Comparison of ENCODE assay signal across 23 cellular contexts in genomic region chr10:124625831-124626238, GRCh38.
DNase-seq lines count a peak whose midpoint lies in the region; ATAC-seq, FAIRE-seq and TF ChIP-seq lines count a peak whose summit lies in the region.
"Had no signal": no experiment of that assay in that cellular context is flagged by ENCODE, and none has a peak within 500 bp of the region (broad histone marks: within the 10 kb centered on the region; RNA-seq: fewer than 3 reads in every experiment).

No MANE protein-coding gene starts in this region.

- no peaks in the 10 kb centered on the region for H3K9me2 ChIP-seq in OCI-LY7 (ENCODE audit: insufficient read depth, low read length)

- no peak for TF ChIP-seq CTCF in adrenal gland (IDR thresholded peaks at IDR 0.05)
- TF ChIP-seq CTCF in left ventricle myocardium inferior (IDR thresholded peaks at IDR 0.05; ENCODE audit: borderline replicate concordance) = no peak
- no peak for TF ChIP-seq CTCF in OCI-LY7 (conservative IDR thresholded peaks at IDR 0.05; ENCODE audit: low read length)
- no peak for TF ChIP-seq CTCF in glutamatergic neuron (IDR thresholded peaks at IDR 0.05; ENCODE audit: partially characterized antibody, unreplicated experiment)

- peak overlapping the region; percentile 81 for H3K27ac Mint-ChIP-seq in stimulated activated memory B cell treated with anti-CD40 and anti-IgM and Interleukin-4, amounts not matched to agents 10 μg/mL and 1 μg/mL and 100 μg/mL, for 72 hours
- H3K27ac Mint-ChIP-seq in glutamatergic neuron (ENCODE audit: unreplicated experiment) = no peak overlapping the region

- H3K27me3 ChIP-seq in adrenal gland = no peaks in the 10 kb centered on the region
- no peaks in the 10 kb centered on the region for H3K27me3 ChIP-seq in left ventricle myocardium inferior (ENCODE audit: low read depth)
- H3K27me3 ChIP-seq: SJCRH30, upper lobe of left lung had no signal

- no peaks in the 10 kb centered on the region for H3K9me3 ChIP-seq in adrenal gland (replicated peaks in 1 of 3)
- H3K9me3 ChIP-seq in left ventricle myocardium inferior (replicated peaks) = no peaks in the 10 kb centered on the region
- H3K9me3 ChIP-seq in OCI-LY7 (ENCODE audit: low read length) = no peaks in the 10 kb centered on the region
- H3K9me3 ChIP-seq: prostate gland, SJCRH30, upper lobe of left lung had no signal

- H3K4me3 Mint-ChIP-seq in stimulated activated memory B cell treated with anti-CD40 and anti-IgM and Interleukin-4, amounts not matched to agents 10 μg/mL and 1 μg/mL and 100 μg/mL, for 72 hours = no peak overlapping the region
- no peak overlapping the region for H3K4me3 Mint-ChIP-seq in glutamatergic neuron (ENCODE audit: unreplicated experiment)
- H3K4me3 Mint-ChIP-seq: neural crest cell had no signal

- peak; percentile 9 for FAIRE-seq in GM12891 (lab: Jason Lieb, UNC)

- H3K4me1 ChIP-seq in adrenal gland (replicated peaks in 1 of 2) (peaks cover 14 to 50% of the 10 kb centered on the region in 2 donors), left ventricle myocardium inferior (peaks cover 100% of the 10 kb centered on the region), OCI-LY7 (ENCODE audit: insufficient read depth, low read length, poor library complexity, severe bottlenecking) (peaks cover 29% of the 10 kb centered on the region)

- H3K79me2 ChIP-seq in OCI-LY7 (ENCODE audit: insufficient read depth, low read depth, low read length) = no peaks in the 10 kb centered on the region

- peaks cover 92% of the 10 kb centered on the region for H3K4me1 Mint-ChIP-seq in stimulated activated memory B cell treated with anti-CD40 and anti-IgM and Interleukin-4, amounts not matched to agents 10 μg/mL and 1 μg/mL and 100 μg/mL, for 72 hours
- peaks cover 33% of the 10 kb centered on the region for H3K4me1 Mint-ChIP-seq in glutamatergic neuron (ENCODE audit: low read depth, unreplicated experiment)

- TF ChIP-seq POLR2A in GM12891 (IDR thresholded peaks at IDR 0.05; ENCODE audit: low read depth, low read length) = no peak
- TF ChIP-seq POLR2A in adrenal gland (IDR thresholded peaks at IDR 0.05) = no peak

- CTCF ChIA-PET in OCI-LY7 (lab: Charles Lee; ENCODE audit: unreplicated experiment) = no interaction called here

- no peak overlapping the region for H3K4me3 ChIP-seq in adrenal gland
- H3K4me3 ChIP-seq in left ventricle myocardium inferior = no peak overlapping the region
- no peak overlapping the region for H3K4me3 ChIP-seq in OCI-LY7 (ENCODE audit: low read depth, low read length, poor library complexity, severe bottlenecking)
- H3K4me3 ChIP-seq: prostate gland, SJCRH30, upper lobe of left lung had no signal

- BruUV-seq in OCI-LY7 (replicated peaks; lab: Mats Ljungman, UMichigan) = no TSS peak

- H3K27me3 Mint-ChIP-seq in stimulated activated memory B cell treated with anti-CD40 and anti-IgM and Interleukin-4, amounts not matched to agents 10 μg/mL and 1 μg/mL and 100 μg/mL, for 72 hours = no peaks in the 10 kb centered on the region
- peaks cover 7% of the 10 kb centered on the region for H3K27me3 Mint-ChIP-seq in glutamatergic neuron (ENCODE audit: unreplicated experiment)
- H3K27me3 Mint-ChIP-seq: CD8-positive, alpha-beta memory T cell had no signal

- POLR2A ChIA-PET in OCI-LY7 (lab: Charles Lee) = no interaction called here

- H3K9me3 Mint-ChIP-seq in stimulated activated memory B cell treated with anti-CD40 and anti-IgM and Interleukin-4, amounts not matched to agents 10 μg/mL and 1 μg/mL and 100 μg/mL, for 72 hours = no peaks in the 10 kb centered on the region
- H3K9me3 Mint-ChIP-seq in glutamatergic neuron (ENCODE audit: unreplicated experiment) = peaks cover 10% of the 10 kb centered on the region
- H3K9me3 Mint-ChIP-seq: activated naive CD8-positive, alpha-beta T cell treated with anti-CD3 and anti-CD28 coated beads, Interleukin-2, amount 50 U/mL, for 24 hours; CD8-positive, alpha-beta memory T cell; neural crest cell had no signal

- H3K4me2 ChIP-seq in OCI-LY7 (ENCODE audit: low read length) = no peak overlapping the region

- 70 to 83% (median 74%) methylated on average over 20 to 23 of the region's 23 CpGs; no CpG with 5 or more reads in 1 of the 4 donors for WGBS in adrenal gland, 4 donors

- no peaks in the 10 kb centered on the region for H4K20me1 ChIP-seq in OCI-LY7 (ENCODE audit: insufficient read depth, low read length)

- DNase-seq in GM12891 (ENCODE audit: insufficient read length, low spot score) (no peak), adrenal gland (peak in 5 of 7 donors; percentile 59 to 89 (median 67)), left ventricle myocardium inferior (peak; percentile 53), OCI-LY7 (ENCODE audit: low spot score) (no peak), NCI-H1092 (lab: John Stamatoyannopoulos, UW) (no peak), glutamatergic neuron (no peak), GM19240 (ENCODE audit: insufficient read length, low spot score) (no peak)
- DNase-seq: activated CD4-positive, CD25-positive, alpha-beta regulatory T cell; activated CD8-positive, alpha-beta memory T cell treated with anti-CD3 and anti-CD28 coated beads for 24 hours; activated naive CD8-positive, alpha-beta T cell treated with anti-CD3 and anti-CD28 coated beads, Interleukin-2, amount 50 U/mL, for 24 hours; CD8-positive, alpha-beta memory T cell; DMS79 treated with DMSO at 0.1 percent for 48 hours; hippocampal formation; midbrain; MV-4-11; NCI-H2081; NCI-H510A; SJCRH30; stimulated activated CD4-positive, alpha-beta T cell treated with anti-CD3 and anti-CD28 coated beads, Interleukin-12 subunit alpha, Interleukin-12 subunit beta, amount 100 ng/mL, for 4 hours had no signal

- H3K36me3 Mint-ChIP-seq in stimulated activated memory B cell treated with anti-CD40 and anti-IgM and Interleukin-4, amounts not matched to agents 10 μg/mL and 1 μg/mL and 100 μg/mL, for 72 hours = peaks cover 26% of the 10 kb centered on the region
- no peaks in the 10 kb centered on the region for H3K36me3 Mint-ChIP-seq in glutamatergic neuron (ENCODE audit: unreplicated experiment)

- no peak overlapping the region for H2AFZ ChIP-seq in OCI-LY7 (ENCODE audit: low read length)

- intact Hi-C loops in adrenal gland (cut with DNase I) (loop anchor here (5.0 to 10.0 kb wide), 2 partner anchors 91 to 111 kb away; no protein-coding TSS in a partner anchor), left ventricle myocardium inferior (cut with micrococcal nuclease) (loop anchor here (5.0 kb wide), 1 partner anchor 116 kb away; the partner anchor contains the start of gene FAM53B), OCI-LY7 (cut with micrococcal nuclease; ENCODE audit: unreplicated experiment) (loop anchor here (10.0 kb wide), 1 partner anchor 199 kb away; no protein-coding TSS in a partner anchor)

- H3K36me3 ChIP-seq in adrenal gland (replicated peaks in 1 of 2) = peaks cover 0 to 21% of the 10 kb centered on the region in 2 donors
- H3K36me3 ChIP-seq in left ventricle myocardium inferior = peaks cover 7% of the 10 kb centered on the region
- H3K36me3 ChIP-seq in OCI-LY7 (ENCODE audit: insufficient read depth, low read length) = peaks cover 14% of the 10 kb centered on the region; the same call in 1 of the 2 replicates
- H3K36me3 ChIP-seq: prostate gland, SJCRH30 had no signal

- H3K27ac ChIP-seq in adrenal gland (peak overlapping the region in 2 of 5 donors; percentile 46 to 70), left ventricle myocardium inferior (replicated peaks) (peak overlapping the region; percentile 66), OCI-LY7 (ENCODE audit: low read depth, low read length, poor library complexity, severe bottlenecking) (no peak overlapping the region)

- ATAC-seq in stimulated activated memory B cell treated with anti-CD40 and anti-IgM and Interleukin-4, amounts not matched to agents 10 μg/mL and 1 μg/mL and 100 μg/mL, for 72 hours = no peak

TF ChIP-seq in GM12891, 5 proteins besides CTCF, POLR2A, EP300 and RAD21:
- TF ChIP-seq PAX5 (IDR thresholded peaks at IDR 0.05; ENCODE audit: insufficient read depth, low read length, severe bottlenecking) (no peak), SPI1 (IDR thresholded peaks at IDR 0.05; ENCODE audit: low read depth, low read length) (no peak), POU2F2 (IDR thresholded peaks at IDR 0.05; ENCODE audit: low read depth, low read length) (no peak), POLR2AphosphoS5 (IDR thresholded peaks at IDR 0.05; ENCODE audit: low read depth, low read length) (no peak), TAF1 (IDR thresholded peaks at IDR 0.05; ENCODE audit: low read depth, low read length) (no peak)
TF ChIP-seq in GM12891: peak in this region for 0.

Comparison
In these comparisons a context has a peak if more than half of its experiments do, and no peak if none do; other contexts are left out.
1. DNase-seq: peak in adrenal gland (5 of 7) and left ventricle myocardium inferior (single experiment); none in GM12891 (single experiment), OCI-LY7 (single experiment), NCI-H1092 (single experiment), glutamatergic neuron (single experiment) and GM19240 (single experiment).